Comparison of ENCODE assay signal across 31 cellular contexts in genomic region chr6:51778666-51779065, GRCh38.
"Had no signal": no experiment of that assay in that cellular context is flagged by ENCODE, and none has a peak within 500 bp of the region (broad histone marks: within the 10 kb centered on the region; RNA-seq: fewer than 3 reads in every experiment).

No MANE protein-coding gene starts in this region.

- ATAC-seq: activated CD4-positive, alpha-beta T cell treated with anti-CD3 and anti-CD28 coated beads for 36 hours; activated CD8-positive, alpha-beta memory T cell treated with anti-CD3 and anti-CD28 coated beads, Interleukin-2, amount 10 ng/mL, durations not matched to agents 7 days and 5 days; activated CD8-positive, alpha-beta T cell treated with anti-CD3 and anti-CD28 coated beads, Interleukin-2, amount 10 ng/mL, durations not matched to agents 7 days and 5 days; activated T-cell treated with anti-CD3 and anti-CD28 coated beads, Interleukin-2, amount 50 U/mL, for 72 hours; body of pancreas; foreskin keratinocyte; gastrocnemius medialis; heart left ventricle; T-helper 17 cell had no signal

- H3K36me3 ChIP-seq: cardiac muscle cell, colonic mucosa, esophagus muscularis mucosa, gastrocnemius medialis, heart left ventricle had no signal

- H3K27me3 ChIP-seq: body of pancreas, cardiac muscle cell, colonic mucosa, esophagus muscularis mucosa, foreskin keratinocyte, gastrocnemius medialis, heart left ventricle had no signal

- H3K9me3 ChIP-seq: body of pancreas, colonic mucosa, esophagus muscularis mucosa, gastrocnemius medialis, heart left ventricle had no signal

- H3K4me1 ChIP-seq: body of pancreas, colonic mucosa, esophagus muscularis mucosa, foreskin keratinocyte, gastrocnemius medialis, heart left ventricle had no signal

- DNase-seq: activated CD4-positive, alpha-beta memory T cell treated with anti-CD3 and anti-CD28 coated beads for 36 hours; activated CD4-positive, alpha-beta T cell treated with anti-CD3 and anti-CD28 coated beads for 36 hours; activated CD4-positive, alpha-beta T cell treated with anti-CD3 and anti-CD28 coated beads, Interleukin-2, amount 10 ng/mL, durations not matched to agents 24 days and 14 days; activated CD4-positive, CD25-positive, alpha-beta regulatory T cell; activated CD4-positive, CD25-positive, alpha-beta regulatory T cell treated with anti-CD3 and anti-CD28 coated beads, Interleukin-2, amount 50 U/mL, for 72 hours; activated CD8-positive, alpha-beta memory T cell treated with anti-CD3 and anti-CD28 coated beads, Interleukin-2, amount 10 ng/mL, durations not matched to agents 7 days and 5 days; activated CD8-positive, alpha-beta memory T cell treated with anti-CD3 and anti-CD28 coated beads, Interleukin-2, amount 50 U/mL, for 4 hours; activated CD8-positive, alpha-beta T cell treated with anti-CD3 and anti-CD28 coated beads, Interleukin-2, amount 10 ng/mL, durations not matched to agents 7 days and 5 days; activated gamma-delta T cell; activated naive CD4-positive, alpha-beta T cell; activated naive CD4-positive, alpha-beta T cell treated with anti-CD3 and anti-CD28 coated beads, Interleukin-2, amount 10 ng/mL, durations not matched to agents 7 days and 5 days; activated T-cell treated with anti-CD3 and anti-CD28 coated beads, Interleukin-2, amount 50 U/mL, for 24 hours; activated T-cell treated with anti-CD3 and anti-CD28 coated beads, Interleukin-2, amount 50 U/mL, for 72 hours; amniotic stem cell; anterior cingulate cortex; body of pancreas; central memory CD4-positive, alpha-beta T cell; cerebellar nuclear complex; colonic mucosa; effector memory CD4-positive, alpha-beta T cell; endodermal cell; erythroblast; foreskin keratinocyte; gastrocnemius medialis; glutamatergic neuron; heart left ventricle; T-helper 1 cell; T-helper 17 cell; T1000 had no signal

- H3K27ac ChIP-seq: body of pancreas, cardiac muscle cell, colonic mucosa, esophagus muscularis mucosa, foreskin keratinocyte, gastrocnemius medialis, heart left ventricle had no signal

- H3K4me3 ChIP-seq: body of pancreas, cardiac muscle cell, colonic mucosa, esophagus muscularis mucosa, gastrocnemius medialis, heart left ventricle had no signal
